ENCODE assay signal across 1 cellular context in genomic region chr1:59055908-59056719, GRCh38.
TF ChIP-seq lines count a peak whose summit lies in the region.

No MANE protein-coding gene starts in this region.

TF ChIP-seq in K562, 482 proteins besides CTCF, POLR2A, EP300 and RAD21 (continued from another document and continues in another):
- 0 out of 2 replicates have a peak, but pooled peaks have one; percentile 20 for TF ChIP-seq CREB3 (tag; conservative IDR thresholded peaks at IDR 0.05; ENCODE audit: low read depth)
- no peak for TF ChIP-seq RB1 (IDR thresholded peaks at IDR 0.05; ENCODE audit: low read depth)
- peak; percentile 17; the same call in 1 of the 2 replicates for TF ChIP-seq SMAD4 (CRISPR knock-in tag; conservative IDR thresholded peaks at IDR 0.05)
- TF ChIP-seq IRF2 (CRISPR knock-in tag; IDR thresholded peaks at IDR 0.05) = no peak
- TF ChIP-seq ZNF766 (CRISPR knock-in tag; conservative IDR thresholded peaks at IDR 0.05) = peak; percentile 82; the same call in 1 of the 2 replicates
- no peak for TF ChIP-seq HBP1 (CRISPR knock-in tag; IDR thresholded peaks at IDR 0.05)
- TF ChIP-seq EHMT2 (IDR thresholded peaks at IDR 0.05) = no peak
- TF ChIP-seq RERE (CRISPR knock-in tag; IDR thresholded peaks at IDR 0.05; ENCODE audit: borderline replicate concordance) = no peak
- TF ChIP-seq DEAF1 (CRISPR knock-in tag; IDR thresholded peaks at IDR 0.05) = no peak
- peak; percentile 84 for TF ChIP-seq TAL1 (IDR thresholded peaks at IDR 0.05)
- no peak for TF ChIP-seq GTF2F1 (IDR thresholded peaks at IDR 0.05; ENCODE audit: low read depth, low read length)
- no peak for TF ChIP-seq SRSF3 (IDR thresholded peaks at IDR 0.05; ENCODE audit: insufficient read depth, low read length)
- peak; percentile 69 for TF ChIP-seq NCOR1 (IDR thresholded peaks at IDR 0.05)
- peak; percentile 54 for TF ChIP-seq FOSL1 (tag; conservative IDR thresholded peaks at IDR 0.05)
- TF ChIP-seq FUS (optimal IDR thresholded peaks at IDR 0.05; ENCODE audit: low read depth, low read length) = no peak
- no peak for TF ChIP-seq SAFB (IDR thresholded peaks at IDR 0.05; ENCODE audit: borderline replicate concordance, low read depth, low read length)
- TF ChIP-seq RREB1 (CRISPR knock-in tag; IDR thresholded peaks at IDR 0.05) = no peak
- TF ChIP-seq KLF1 (tag; IDR thresholded peaks at IDR 0.05) = no peak
- no peak for TF ChIP-seq RBM25 (IDR thresholded peaks at IDR 0.05; ENCODE audit: low read depth, low read length, severe bottlenecking)
- TF ChIP-seq MITF (IDR thresholded peaks at IDR 0.05) = no peak
- TF ChIP-seq FOXO4 (CRISPR knock-in tag; IDR thresholded peaks at IDR 0.05) = no peak
- TF ChIP-seq MEF2D (tag; conservative IDR thresholded peaks at IDR 0.05; ENCODE audit: low read depth) = 0 out of 2 replicates have a peak, but pooled peaks have one; percentile 25
- TF ChIP-seq MEIS2 (IDR thresholded peaks at IDR 0.05; ENCODE audit: partially characterized antibody) = peak; percentile 95
- TF ChIP-seq TARDBP (IDR thresholded peaks at IDR 0.05) = no peak
- TF ChIP-seq TEAD2 (tag; IDR thresholded peaks at IDR 0.05) = no peak
- no peak for TF ChIP-seq PURB (CRISPR knock-in tag; IDR thresholded peaks at IDR 0.05; ENCODE audit: low read depth)
- TF ChIP-seq NR2C1 (IDR thresholded peaks at IDR 0.05) = no peak
- 0 out of 2 replicates have a peak, but pooled peaks have one; percentile 31 for TF ChIP-seq NR2C1 (tag; IDR thresholded peaks at IDR 0.05)
- TF ChIP-seq PBX2 (CRISPR knock-in tag; IDR thresholded peaks at IDR 0.05; ENCODE audit: low read depth) = no peak
- TF ChIP-seq PBX2 (tag; conservative IDR thresholded peaks at IDR 0.05; ENCODE audit: low read depth) = peak; percentile 90
- 0 out of 2 replicates have a peak, but pooled peaks have one; percentile 11 for TF ChIP-seq PKNOX1 (IDR thresholded peaks at IDR 0.05)
- no peak for TF ChIP-seq SRSF1 (IDR thresholded peaks at IDR 0.05; ENCODE audit: low read depth, low read length)
